In genomic region chr3:150727653-150728502, GRCh38 we compare ENCODE assay signal across 1 cellular context.
TF ChIP-seq lines count a peak whose summit lies in the region.

No MANE protein-coding gene starts in this region.

TF ChIP-seq in K562, 482 proteins besides CTCF, POLR2A, EP300 and RAD21 (continues in another document):
- no peak for TF ChIP-seq ZNF609 (CRISPR knock-in tag; IDR thresholded peaks at IDR 0.05; ENCODE audit: borderline replicate concordance)
- no peak for TF ChIP-seq FOXJ2 (tag; IDR thresholded peaks at IDR 0.05)
- TF ChIP-seq, protein P1, sequence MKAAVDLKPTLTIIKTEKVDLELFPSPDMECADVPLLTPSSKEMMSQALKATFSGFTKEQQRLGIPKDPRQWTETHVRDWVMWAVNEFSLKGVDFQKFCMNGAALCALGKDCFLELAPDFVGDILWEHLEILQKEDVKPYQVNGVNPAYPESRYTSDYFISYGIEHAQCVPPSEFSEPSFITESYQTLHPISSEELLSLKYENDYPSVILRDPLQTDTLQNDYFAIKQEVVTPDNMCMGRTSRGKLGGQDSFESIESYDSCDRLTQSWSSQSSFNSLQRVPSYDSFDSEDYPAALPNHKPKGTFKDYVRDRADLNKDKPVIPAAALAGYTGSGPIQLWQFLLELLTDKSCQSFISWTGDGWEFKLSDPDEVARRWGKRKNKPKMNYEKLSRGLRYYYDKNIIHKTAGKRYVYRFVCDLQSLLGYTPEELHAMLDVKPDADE (conservative IDR thresholded peaks at IDR 0.05; ENCODE audit: control insufficient read depth, low read depth, low read length) = no peak
- TF ChIP-seq ZC3H8 (IDR thresholded peaks at IDR 0.05) = no peak
- TF ChIP-seq, protein P2, sequence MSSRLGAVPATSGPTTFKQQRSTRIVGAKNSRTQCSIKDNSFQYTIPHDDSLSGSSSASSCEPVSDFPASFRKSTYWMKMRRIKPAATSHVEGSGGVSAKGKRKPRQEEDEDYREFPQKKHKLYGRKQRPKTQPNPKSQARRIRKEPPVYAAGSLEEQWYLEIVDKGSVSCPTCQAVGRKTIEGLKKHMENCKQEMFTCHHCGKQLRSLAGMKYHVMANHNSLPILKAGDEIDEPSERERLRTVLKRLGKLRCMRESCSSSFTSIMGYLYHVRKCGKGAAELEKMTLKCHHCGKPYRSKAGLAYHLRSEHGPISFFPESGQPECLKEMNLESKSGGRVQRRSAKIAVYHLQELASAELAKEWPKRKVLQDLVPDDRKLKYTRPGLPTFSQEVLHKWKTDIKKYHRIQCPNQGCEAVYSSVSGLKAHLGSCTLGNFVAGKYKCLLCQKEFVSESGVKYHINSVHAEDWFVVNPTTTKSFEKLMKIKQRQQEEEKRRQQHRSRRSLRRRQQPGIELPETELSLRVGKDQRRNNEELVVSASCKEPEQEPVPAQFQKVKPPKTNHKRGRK (tag; IDR thresholded peaks at IDR 0.05) = no peak
- TF ChIP-seq ZBTB5 (IDR thresholded peaks at IDR 0.05) = no peak
- TF ChIP-seq TCF3 (CRISPR knock-in tag; IDR thresholded peaks at IDR 0.05) = peak; percentile 87
- TF ChIP-seq TAF9B (IDR thresholded peaks at IDR 0.05; ENCODE audit: partially characterized antibody) = peak; percentile 30
- no peak for TF ChIP-seq CBFB (CRISPR knock-in tag; IDR thresholded peaks at IDR 0.05)
- TF ChIP-seq ZNF212 (CRISPR knock-in tag; IDR thresholded peaks at IDR 0.05) = no peak
- TF ChIP-seq ZNF384 (IDR thresholded peaks at IDR 0.05; ENCODE audit: low read depth, low read length) = no peak
- peak; percentile 83 for TF ChIP-seq SMARCA4 (IDR thresholded peaks at IDR 0.05)
- no peak for TF ChIP-seq ZNF165 (CRISPR knock-in tag; IDR thresholded peaks at IDR 0.05; ENCODE audit: borderline replicate concordance)
- no peak for TF ChIP-seq ZNF174 (CRISPR knock-in tag; IDR thresholded peaks at IDR 0.05)
- no peak for TF ChIP-seq SP2 (IDR thresholded peaks at IDR 0.05; ENCODE audit: extremely low read depth, low read depth, low read length, poor library complexity, severe bottlenecking)
- TF ChIP-seq ZNF586 (CRISPR knock-in tag; conservative IDR thresholded peaks at IDR 0.05) = no peak
- peak; percentile 95 for TF ChIP-seq NFIC (IDR thresholded peaks at IDR 0.05)
- TF ChIP-seq, protein P3, sequence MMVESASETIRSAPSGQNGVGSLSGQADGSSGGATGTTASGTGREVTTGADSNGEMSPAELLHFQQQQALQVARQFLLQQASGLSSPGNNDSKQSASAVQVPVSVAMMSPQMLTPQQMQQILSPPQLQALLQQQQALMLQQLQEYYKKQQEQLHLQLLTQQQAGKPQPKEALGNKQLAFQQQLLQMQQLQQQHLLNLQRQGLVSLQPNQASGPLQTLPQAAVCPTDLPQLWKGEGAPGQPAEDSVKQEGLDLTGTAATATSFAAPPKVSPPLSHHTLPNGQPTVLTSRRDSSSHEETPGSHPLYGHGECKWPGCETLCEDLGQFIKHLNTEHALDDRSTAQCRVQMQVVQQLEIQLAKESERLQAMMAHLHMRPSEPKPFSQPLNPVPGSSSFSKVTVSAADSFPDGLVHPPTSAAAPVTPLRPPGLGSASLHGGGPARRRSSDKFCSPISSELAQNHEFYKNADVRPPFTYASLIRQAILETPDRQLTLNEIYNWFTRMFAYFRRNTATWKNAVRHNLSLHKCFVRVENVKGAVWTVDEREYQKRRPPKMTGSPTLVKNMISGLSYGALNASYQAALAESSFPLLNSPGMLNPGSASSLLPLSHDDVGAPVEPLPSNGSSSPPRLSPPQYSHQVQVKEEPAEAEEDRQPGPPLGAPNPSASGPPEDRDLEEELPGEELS (CRISPR knock-in tag; IDR thresholded peaks at IDR 0.05; ENCODE audit: borderline replicate concordance) = no peak
- TF ChIP-seq MEF2A (IDR thresholded peaks at IDR 0.05; ENCODE audit: control insufficient read depth, low read depth, low read length) = no peak
- no peak for TF ChIP-seq MXD1 (CRISPR knock-in tag; IDR thresholded peaks at IDR 0.05; ENCODE audit: borderline replicate concordance, poor library complexity, severe bottlenecking)
- TF ChIP-seq, protein P4, sequence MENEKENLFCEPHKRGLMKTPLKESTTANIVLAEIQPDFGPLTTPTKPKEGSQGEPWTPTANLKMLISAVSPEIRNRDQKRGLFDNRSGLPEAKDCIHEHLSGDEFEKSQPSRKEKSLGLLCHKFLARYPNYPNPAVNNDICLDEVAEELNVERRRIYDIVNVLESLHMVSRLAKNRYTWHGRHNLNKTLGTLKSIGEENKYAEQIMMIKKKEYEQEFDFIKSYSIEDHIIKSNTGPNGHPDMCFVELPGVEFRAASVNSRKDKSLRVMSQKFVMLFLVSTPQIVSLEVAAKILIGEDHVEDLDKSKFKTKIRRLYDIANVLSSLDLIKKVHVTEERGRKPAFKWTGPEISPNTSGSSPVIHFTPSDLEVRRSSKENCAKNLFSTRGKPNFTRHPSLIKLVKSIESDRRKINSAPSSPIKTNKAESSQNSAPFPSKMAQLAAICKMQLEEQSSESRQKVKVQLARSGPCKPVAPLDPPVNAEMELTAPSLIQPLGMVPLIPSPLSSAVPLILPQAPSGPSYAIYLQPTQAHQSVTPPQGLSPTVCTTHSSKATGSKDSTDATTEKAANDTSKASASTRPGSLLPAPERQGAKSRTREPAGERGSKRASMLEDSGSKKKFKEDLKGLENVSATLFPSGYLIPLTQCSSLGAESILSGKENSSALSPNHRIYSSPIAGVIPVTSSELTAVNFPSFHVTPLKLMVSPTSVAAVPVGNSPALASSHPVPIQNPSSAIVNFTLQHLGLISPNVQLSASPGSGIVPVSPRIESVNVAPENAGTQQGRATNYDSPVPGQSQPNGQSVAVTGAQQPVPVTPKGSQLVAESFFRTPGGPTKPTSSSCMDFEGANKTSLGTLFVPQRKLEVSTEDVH (IDR thresholded peaks at IDR 0.05; ENCODE audit: low read depth, partially characterized antibody) = no peak
- TF ChIP-seq TAF7 (tag; IDR thresholded peaks at IDR 0.05) = no peak
- no peak for TF ChIP-seq ZNF41 (CRISPR knock-in tag; conservative IDR thresholded peaks at IDR 0.05)
- TF ChIP-seq RBM14 (IDR thresholded peaks at IDR 0.05; ENCODE audit: borderline replicate concordance, insufficient read depth, low read depth, low read length) = no peak
- no peak; a peak in 1 of 4 replicates for TF ChIP-seq SRF (CRISPR knock-in tag; IDR thresholded peaks at IDR 0.05)
- TF ChIP-seq TSC22D4 (tag; IDR thresholded peaks at IDR 0.05) = no peak
- TF ChIP-seq, protein P5, sequence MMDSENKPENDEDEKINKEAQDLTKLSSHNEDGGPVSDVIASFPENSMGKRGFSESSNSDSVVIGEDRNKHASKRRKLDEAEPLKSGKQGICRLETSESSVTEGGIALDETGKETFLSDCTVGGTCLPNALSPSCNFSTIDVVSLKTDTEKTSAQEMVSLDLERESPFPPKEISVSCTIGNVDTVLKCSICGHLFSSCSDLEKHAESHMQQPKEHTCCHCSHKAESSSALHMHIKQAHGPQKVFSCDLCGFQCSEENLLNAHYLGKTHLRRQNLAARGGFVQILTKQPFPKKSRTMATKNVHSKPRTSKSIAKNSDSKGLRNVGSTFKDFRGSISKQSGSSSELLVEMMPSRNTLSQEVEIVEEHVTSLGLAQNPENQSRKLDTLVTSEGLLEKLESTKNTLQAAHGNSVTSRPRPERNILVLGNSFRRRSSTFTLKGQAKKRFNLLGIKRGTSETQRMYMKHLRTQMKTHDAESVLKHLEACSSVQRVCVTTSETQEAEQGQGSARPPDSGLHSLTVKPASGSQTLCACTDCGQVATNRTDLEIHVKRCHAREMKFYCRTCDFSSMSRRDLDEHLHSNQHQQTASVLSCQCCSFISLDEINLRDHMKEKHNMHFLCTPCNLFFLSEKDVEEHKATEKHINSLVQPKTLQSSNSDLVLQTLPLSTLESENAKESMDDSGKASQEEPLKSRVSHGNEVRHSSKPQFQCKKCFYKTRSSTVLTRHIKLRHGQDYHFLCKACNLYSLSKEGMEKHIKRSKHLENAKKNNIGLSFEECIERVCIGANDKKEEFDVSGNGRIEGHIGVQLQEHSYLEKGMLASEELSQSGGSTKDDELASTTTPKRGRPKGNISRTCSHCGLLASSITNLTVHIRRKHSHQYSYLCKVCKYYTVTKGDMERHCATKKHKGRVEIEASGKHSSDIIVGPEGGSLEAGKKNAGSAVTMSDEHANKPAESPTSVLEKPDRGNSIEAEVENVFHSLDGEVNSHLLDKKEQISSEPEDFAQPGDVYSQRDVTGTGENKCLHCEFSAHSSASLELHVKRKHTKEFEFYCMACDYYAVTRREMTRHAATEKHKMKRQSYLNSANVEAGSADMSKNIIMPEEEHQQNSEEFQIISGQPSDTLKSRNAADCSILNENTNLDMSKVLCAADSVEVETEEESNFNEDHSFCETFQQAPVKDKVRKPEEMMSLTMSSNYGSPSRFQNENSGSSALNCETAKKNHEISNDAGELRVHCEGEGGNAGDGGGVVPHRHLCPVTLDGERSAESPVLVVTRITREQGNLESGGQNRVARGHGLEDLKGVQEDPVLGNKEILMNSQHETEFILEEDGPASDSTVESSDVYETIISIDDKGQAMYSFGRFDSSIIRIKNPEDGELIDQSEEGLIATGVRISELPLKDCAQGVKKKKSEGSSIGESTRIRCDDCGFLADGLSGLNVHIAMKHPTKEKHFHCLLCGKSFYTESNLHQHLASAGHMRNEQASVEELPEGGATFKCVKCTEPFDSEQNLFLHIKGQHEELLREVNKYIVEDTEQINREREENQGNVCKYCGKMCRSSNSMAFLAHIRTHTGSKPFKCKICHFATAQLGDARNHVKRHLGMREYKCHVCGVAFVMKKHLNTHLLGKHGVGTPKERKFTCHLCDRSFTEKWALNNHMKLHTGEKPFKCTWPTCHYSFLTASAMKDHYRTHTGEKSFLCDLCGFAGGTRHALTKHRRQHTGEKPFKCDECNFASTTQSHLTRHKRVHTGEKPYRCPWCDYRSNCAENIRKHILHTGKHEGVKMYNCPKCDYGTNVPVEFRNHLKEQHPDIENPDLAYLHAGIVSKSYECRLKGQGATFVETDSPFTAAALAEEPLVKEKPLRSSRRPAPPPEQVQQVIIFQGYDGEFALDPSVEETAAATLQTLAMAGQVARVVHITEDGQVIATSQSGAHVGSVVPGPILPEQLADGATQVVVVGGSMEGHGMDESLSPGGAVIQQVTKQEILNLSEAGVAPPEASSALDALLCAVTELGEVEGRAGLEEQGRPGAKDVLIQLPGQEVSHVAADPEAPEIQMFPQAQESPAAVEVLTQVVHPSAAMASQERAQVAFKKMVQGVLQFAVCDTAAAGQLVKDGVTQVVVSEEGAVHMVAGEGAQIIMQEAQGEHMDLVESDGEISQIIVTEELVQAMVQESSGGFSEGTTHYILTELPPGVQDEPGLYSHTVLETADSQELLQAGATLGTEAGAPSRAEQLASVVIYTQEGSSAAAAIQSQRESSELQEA (IDR thresholded peaks at IDR 0.05; ENCODE audit: low read depth) = no peak
- TF ChIP-seq PRPF4 (IDR thresholded peaks at IDR 0.05; ENCODE audit: insufficient read depth, low read depth, low read length, poor library complexity, severe bottlenecking) = no peak
- TF ChIP-seq MED1 (CRISPR knock-in tag; IDR thresholded peaks at IDR 0.05; ENCODE audit: borderline replicate concordance) = no peak
- no peak for TF ChIP-seq FOXJ3 (CRISPR knock-in tag; IDR thresholded peaks at IDR 0.05)
- TF ChIP-seq ZNF639 (CRISPR knock-in tag; conservative IDR thresholded peaks at IDR 0.05 in 1 of 2, IDR thresholded peaks at IDR 0.05 in 1 of 2) = peak in 1 of 2 experiments; percentile 56; a peak in 1 of 4 replicates
